ENCODE assay signal across 1 cellular context in the genomic region with DNA sequence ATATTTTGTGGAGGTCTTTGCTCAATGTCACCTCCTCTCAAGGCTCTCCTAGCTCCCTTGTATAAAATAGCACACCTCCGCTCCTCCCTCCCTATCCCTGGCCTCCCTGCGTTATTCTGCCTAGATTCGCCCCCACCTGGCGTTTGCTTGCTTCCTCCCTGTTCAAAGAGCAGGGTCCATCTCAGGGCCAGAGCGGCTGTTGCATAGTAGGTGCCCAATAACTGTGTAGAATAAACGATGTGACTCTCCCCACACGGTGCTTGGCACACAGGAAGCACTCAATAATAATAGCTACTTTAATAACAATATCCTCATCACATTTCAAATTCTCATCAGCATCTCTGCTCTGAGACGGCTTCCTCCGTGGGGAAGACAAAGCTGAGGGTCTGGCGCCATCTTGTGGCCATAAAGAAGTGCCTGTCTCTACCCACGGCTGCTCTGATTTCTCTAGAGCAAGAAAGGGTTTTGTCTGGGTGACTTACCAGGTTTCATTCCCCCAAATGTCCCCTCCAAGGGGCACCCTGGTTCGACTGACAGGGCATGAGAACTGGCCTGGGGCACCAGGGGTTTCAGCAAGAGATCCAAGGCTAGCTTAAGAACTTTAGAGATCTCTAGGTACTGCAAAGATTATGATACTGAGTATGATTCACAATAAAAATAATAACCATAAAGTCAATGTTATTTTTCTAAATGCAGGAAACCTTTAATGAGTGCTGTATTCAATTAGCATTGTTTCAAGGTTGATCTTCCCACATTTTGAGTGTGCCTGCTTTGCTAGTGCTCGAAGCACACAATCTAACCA.
TF ChIP-seq lines count a peak whose summit lies in the region.

No MANE protein-coding gene starts in this region.

TF ChIP-seq in endothelial cell of umbilical vein, 7 proteins besides CTCF, POLR2A, EP300 and RAD21:
- TF ChIP-seq, protein P1, sequence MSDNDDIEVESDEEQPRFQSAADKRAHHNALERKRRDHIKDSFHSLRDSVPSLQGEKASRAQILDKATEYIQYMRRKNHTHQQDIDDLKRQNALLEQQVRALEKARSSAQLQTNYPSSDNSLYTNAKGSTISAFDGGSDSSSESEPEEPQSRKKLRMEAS (IDR thresholded peaks at IDR 0.05; ENCODE audit: insufficient read depth, insufficient read length): no peak
